8 cellular contexts compared by ENCODE assay signal in genomic region chr1:205791568-205792180, GRCh38. TPM values are rescaled to one million over a fixed set of nuclear protein-coding genes. Genes with fewer than 3 reads are reported as not detected.
DNase-seq lines count a peak whose midpoint lies in the region; ATAC-seq and TF ChIP-seq lines count a peak whose summit lies in the region.

No MANE protein-coding gene starts in this region.

- H3K27me3 Mint-ChIP-seq in CD14-positive monocyte (ENCODE audit: low read depth in 3 of 3) = no peaks in the 10 kb centered on the region
- H3K27me3 Mint-ChIP-seq in T-helper 17 cell = no peaks in the 10 kb centered on the region

- peak; percentile 66 for DNase-seq in CD14-positive monocyte (ENCODE audit: low spot score)
- peak; percentile 67 for DNase-seq in NB4 (ENCODE audit: low read depth)
- DNase-seq in T-helper 17 cell = peak; percentile 23 to 44 (median 27)
- DNase-seq in brain microvascular endothelial cell = peak; percentile 53
- DNase-seq in islet precursor cell = peak; percentile 73
- DNase-seq in stimulated activated CD4-positive, alpha-beta T cell treated with anti-CD3 and anti-CD28 coated beads, Interleukin-4, amount 100 ng/mL, for 1 hour = peak; percentile 57

- in situ Hi-C loops in brain microvascular endothelial cell (cut with HindIII; ENCODE audit: low pct_ligation_motif_present, low sequenced_read_pairs) = loop anchor here (25.0 kb wide), 1 partner anchor 321 kb away; the partner anchor contains the start of gene AVPR1B

- H3K9me3 Mint-ChIP-seq in CD14-positive monocyte = no peaks in the 10 kb centered on the region

- H3K27ac ChIP-seq in brain microvascular endothelial cell = no peak overlapping the region

- H3K36me3 ChIP-seq in brain microvascular endothelial cell (replicated peaks) = peaks cover 8% of the 10 kb centered on the region

- no peaks in the 10 kb centered on the region for H3K9me3 ChIP-seq in T-helper 17 cell (ENCODE audit: control insufficient read depth, low read length, poor library complexity, severe bottlenecking)

- no peak for TF ChIP-seq POLR2A in NB4 (IDR thresholded peaks at IDR 0.05; ENCODE audit: extremely low read depth, insufficient read length)

- TF ChIP-seq CTCF in CD14-positive monocyte (IDR thresholded peaks at IDR 0.05) (peak; percentile 80), NB4 (IDR thresholded peaks at IDR 0.05; ENCODE audit: low read depth, low read length) (peak; percentile 91), brain microvascular endothelial cell (IDR thresholded peaks at IDR 0.05; ENCODE audit: low read depth, low read length, missing control alignments) (peak; percentile 92)

- no peak overlapping the region for H3K4me3 ChIP-seq in NB4 (ENCODE audit: low read depth, low read length)
- H3K4me3 ChIP-seq in brain microvascular endothelial cell (ENCODE audit: low read depth, low read length) = no peak overlapping the region

- H3K27ac Mint-ChIP-seq in CD14-positive monocyte = peak overlapping the region in 1 of 7 donors; percentile 39
- H3K27ac Mint-ChIP-seq in T-helper 17 cell = no peak overlapping the region

- H3K27me3 ChIP-seq in brain microvascular endothelial cell (replicated peaks) = no peaks in the 10 kb centered on the region

- intact Hi-C loops in CD14-positive monocyte (cut with micrococcal nuclease) = loop anchor here (2.0 to 5.0 kb wide), 4 partner anchors 126 to 316 kb away; no protein-coding TSS in a partner anchor

- no peak overlapping the region for H3K4me3 Mint-ChIP-seq in CD14-positive monocyte
- H3K4me3 Mint-ChIP-seq in T-helper 17 cell = no peak overlapping the region

- ATAC-seq in GM21423 (IDR thresholded peaks at IDR 0.05; ENCODE audit: unreplicated experiment) = peak; percentile 54
- ATAC-seq in T-helper 17 cell = peak; percentile 92
- no peak for ATAC-seq in HG03457 (IDR thresholded peaks at IDR 0.05; ENCODE audit: unreplicated experiment)

- H3K36me3 Mint-ChIP-seq in CD14-positive monocyte = peaks cover 0 to 7% of the 10 kb centered on the region in 2 donors
- H3K36me3 Mint-ChIP-seq in T-helper 17 cell (ENCODE audit: low read depth) = peaks cover 13% of the 10 kb centered on the region

- peaks cover 27% of the 10 kb centered on the region for H3K4me1 Mint-ChIP-seq in CD14-positive monocyte
- H3K4me1 Mint-ChIP-seq in T-helper 17 cell = peaks cover 13% of the 10 kb centered on the region

RNA-seq across cellular contexts. Expression of gene RAB29, which starts 16.4 kb away (rescaled TPM):
- 10 to 100 TPM; 31.5 to 32.2 TPM for polyA plus RNA-seq in CD14-positive monocyte
- total RNA-seq in T-helper 17 cell = 10 to 100 TPM; 30.5 to 38.2 TPM

RNA-seq across cellular contexts. Expression of gene SLC41A1, which starts 21.3 kb away (rescaled TPM):
- 1 to 10 TPM in 1 of 2 donors, under 1 TPM in 1; 0.54 to 1.1 TPM for polyA plus RNA-seq in CD14-positive monocyte
- total RNA-seq in T-helper 17 cell = 10 to 100 TPM; 33.5 to 36.2 TPM

RNA-seq across cellular contexts. Expression of gene NUCKS1, which starts 41.7 kb away (rescaled TPM):
- 1 to 10 TPM; 4.2 to 4.9 TPM for polyA plus RNA-seq in CD14-positive monocyte
- total RNA-seq in T-helper 17 cell = 10 to 100 TPM; 68.7 to 73.2 TPM

RNA-seq across cellular contexts. Expression of gene PM20D1, which starts 58.3 kb away (rescaled TPM):
- polyA plus RNA-seq in CD14-positive monocyte = not detected
- 1 to 10 TPM; 1.1 to 1.9 TPM for total RNA-seq in T-helper 17 cell
